In genomic region chr22:25061134-25061533, GRCh38 we compare ENCODE assay signal across 1 cellular context.
TF ChIP-seq lines count a peak whose summit lies in the region.

No MANE protein-coding gene starts in this region.

TF ChIP-seq in GM23338, 12 proteins besides CTCF, POLR2A, EP300 and RAD21 (continued from another document):
- TF ChIP-seq ZNF462 (CRISPR knock-in tag; IDR thresholded peaks at IDR 0.05): no peak
- no peak for TF ChIP-seq ETS1 (IDR thresholded peaks at IDR 0.05)
- TF ChIP-seq STAT1 (IDR thresholded peaks at IDR 0.05; ENCODE audit: unreplicated experiment): no peak
- TF ChIP-seq JUNB (IDR thresholded peaks at IDR 0.05; ENCODE audit: unreplicated experiment): no peak
- no peak for TF ChIP-seq EZH2phosphoT487 (IDR thresholded peaks at IDR 0.05; ENCODE audit: unreplicated experiment)
- no peak for TF ChIP-seq CREB1 (CRISPR knock-in tag; IDR thresholded peaks at IDR 0.05; ENCODE audit: low read depth)
